ENCODE assay signal across 1 cellular context in genomic region chr15:23690015-23690414, GRCh38.
TF ChIP-seq lines count a peak whose summit lies in the region.

No MANE protein-coding gene starts in this region.

TF ChIP-seq in IMR-90, 13 proteins besides CTCF, POLR2A, EP300 and RAD21 (continued from another document):
- TF ChIP-seq, protein P1, sequence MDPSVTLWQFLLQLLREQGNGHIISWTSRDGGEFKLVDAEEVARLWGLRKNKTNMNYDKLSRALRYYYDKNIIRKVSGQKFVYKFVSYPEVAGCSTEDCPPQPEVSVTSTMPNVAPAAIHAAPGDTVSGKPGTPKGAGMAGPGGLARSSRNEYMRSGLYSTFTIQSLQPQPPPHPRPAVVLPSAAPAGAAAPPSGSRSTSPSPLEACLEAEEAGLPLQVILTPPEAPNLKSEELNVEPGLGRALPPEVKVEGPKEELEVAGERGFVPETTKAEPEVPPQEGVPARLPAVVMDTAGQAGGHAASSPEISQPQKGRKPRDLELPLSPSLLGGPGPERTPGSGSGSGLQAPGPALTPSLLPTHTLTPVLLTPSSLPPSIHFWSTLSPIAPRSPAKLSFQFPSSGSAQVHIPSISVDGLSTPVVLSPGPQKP (IDR thresholded peaks at IDR 0.05; ENCODE audit: borderline replicate concordance, low read depth, low read length): no peak
- TF ChIP-seq RFX5 (IDR thresholded peaks at IDR 0.05; ENCODE audit: low read depth, low read length): no peak
- no peak for TF ChIP-seq MAFK (IDR thresholded peaks at IDR 0.05; ENCODE audit: low read depth, low read length)
- TF ChIP-seq NFE2L2 (IDR thresholded peaks at IDR 0.05; ENCODE audit: low read depth, low read length): no peak
- TF ChIP-seq USF2 (IDR thresholded peaks at IDR 0.05; ENCODE audit: low read depth, low read length): no peak
- TF ChIP-seq SMC3 (IDR thresholded peaks at IDR 0.05; ENCODE audit: low read depth, low read length): no peak
- TF ChIP-seq MXI1 (IDR thresholded peaks at IDR 0.05; ENCODE audit: borderline replicate concordance, low read depth, low read length): no peak
- no peak for TF ChIP-seq RCOR1 (IDR thresholded peaks at IDR 0.05; ENCODE audit: insufficient replicate concordance, low read length)
